ENCODE assay signal across 19 cellular contexts in genomic region chr7:70303780-70304179, GRCh38.
DNase-seq lines count a peak whose midpoint lies in the region; ATAC-seq and TF ChIP-seq lines count a peak whose summit lies in the region.
"Had no signal": no experiment of that assay in that cellular context is flagged by ENCODE, and none has a peak within 500 bp of the region (broad histone marks: within the 10 kb centered on the region; RNA-seq: fewer than 3 reads in every experiment).

No MANE protein-coding gene starts in this region.

- peak overlapping the region; percentile 15 for H3K4me3 Mint-ChIP-seq in activated naive CD8-positive, alpha-beta T cell treated with anti-CD3 and anti-CD28 coated beads, Interleukin-2, amount 10 ng/mL, durations not matched to agents 7 days and 5 days
- H3K4me3 Mint-ChIP-seq in activated naive CD8-positive, alpha-beta T cell treated with anti-CD3 and anti-CD28 coated beads, Interleukin-2, amount 50 U/mL, for 24 hours = no peak overlapping the region
- no peak overlapping the region for H3K4me3 Mint-ChIP-seq in activated CD4-positive, alpha-beta memory T cell treated with anti-CD3 and anti-CD28 coated beads, Interleukin-2, amount 10 ng/mL, durations not matched to agents 7 days and 5 days
- H3K4me3 Mint-ChIP-seq: CD4-positive, CD25-positive, alpha-beta regulatory T cell had no signal

- H3K27me3 Mint-ChIP-seq in activated naive CD8-positive, alpha-beta T cell treated with anti-CD3 and anti-CD28 coated beads, Interleukin-2, amount 10 ng/mL, durations not matched to agents 7 days and 5 days = peaks cover 8% of the 10 kb centered on the region
- no peaks in the 10 kb centered on the region for H3K27me3 Mint-ChIP-seq in activated naive CD8-positive, alpha-beta T cell treated with anti-CD3 and anti-CD28 coated beads, Interleukin-2, amount 50 U/mL, for 24 hours
- no peaks in the 10 kb centered on the region for H3K27me3 Mint-ChIP-seq in activated CD4-positive, alpha-beta memory T cell treated with anti-CD3 and anti-CD28 coated beads, Interleukin-2, amount 10 ng/mL, durations not matched to agents 7 days and 5 days
- H3K27me3 Mint-ChIP-seq: CD4-positive, CD25-positive, alpha-beta regulatory T cell had no signal

- H3K9ac ChIP-seq in Loucy (ENCODE audit: low read depth, low read length, poor library complexity, severe bottlenecking) = no peak overlapping the region

- peaks cover 63% of the 10 kb centered on the region for H3K4me1 ChIP-seq in Loucy (ENCODE audit: insufficient read depth, low read length, poor library complexity, severe bottlenecking)

- no peaks in the 10 kb centered on the region for H3K36me3 ChIP-seq in Loucy (ENCODE audit: insufficient read depth, low read length)

- peaks cover 3% of the 10 kb centered on the region for H3K9me3 Mint-ChIP-seq in activated naive CD8-positive, alpha-beta T cell treated with anti-CD3 and anti-CD28 coated beads, Interleukin-2, amount 10 ng/mL, durations not matched to agents 7 days and 5 days
- H3K9me3 Mint-ChIP-seq in activated naive CD8-positive, alpha-beta T cell treated with anti-CD3 and anti-CD28 coated beads, Interleukin-2, amount 50 U/mL, for 24 hours = no peaks in the 10 kb centered on the region
- no peaks in the 10 kb centered on the region for H3K9me3 Mint-ChIP-seq in activated CD4-positive, alpha-beta memory T cell treated with anti-CD3 and anti-CD28 coated beads, Interleukin-2, amount 10 ng/mL, durations not matched to agents 7 days and 5 days

- no peaks in the 10 kb centered on the region for H3K27me3 ChIP-seq in Loucy (ENCODE audit: insufficient read depth, low read length, poor library complexity, severe bottlenecking)

- H3K4me2 ChIP-seq in Loucy (ENCODE audit: low read depth, low read length, poor library complexity, severe bottlenecking) = peak overlapping the region; percentile 35

- H3F3A ChIP-seq in Loucy (ENCODE audit: low read depth) = peaks cover 15% of the 10 kb centered on the region

- ATAC-seq in activated naive CD8-positive, alpha-beta T cell treated with anti-CD3 and anti-CD28 coated beads, Interleukin-2, amount 10 ng/mL, durations not matched to agents 7 days and 5 days (ENCODE audit: low read depth) = no peak
- no peak for ATAC-seq in activated naive CD8-positive, alpha-beta T cell treated with anti-CD3 and anti-CD28 coated beads, Interleukin-2, amount 50 U/mL, for 24 hours
- ATAC-seq in HG02938 (IDR thresholded peaks at IDR 0.05; ENCODE audit: unreplicated experiment) = no peak
- no peak for ATAC-seq in GM18870 (IDR thresholded peaks at IDR 0.05; ENCODE audit: unreplicated experiment)
- ATAC-seq: PC-3 had no signal

- peak; percentile 5; the same call in 1 of the 2 replicates for TF ChIP-seq CTCF in Loucy (conservative IDR thresholded peaks at IDR 0.05; ENCODE audit: low read length)

- no peak for DNase-seq in activated naive CD8-positive, alpha-beta T cell treated with anti-CD3 and anti-CD28 coated beads, Interleukin-2, amount 10 ng/mL, durations not matched to agents 7 days and 5 days
- no peak for DNase-seq in activated naive CD8-positive, alpha-beta T cell treated with anti-CD3 and anti-CD28 coated beads, Interleukin-2, amount 50 U/mL, for 24 hours
- DNase-seq in foreskin melanocyte = peak; percentile 56
- DNase-seq in activated CD4-positive, alpha-beta memory T cell treated with anti-CD3 and anti-CD28 coated beads, Interleukin-2, amount 10 ng/mL, durations not matched to agents 7 days and 5 days = no peak
- DNase-seq in NOMO-1 treated with dmso at 0.1 percent for 144 hours (lab: John Stamatoyannopoulos, UW; ENCODE audit: unreplicated experiment) = no peak
- DNase-seq: 8988T; CD4-positive, CD25-positive, alpha-beta regulatory T cell; COR-L47; DMS 273 treated with DMSO at 0.1 percent for 48 hours; DND-41; NCI-H1436; NCI-H1930; NCI-H226; NCI-H524; PC-3; SIG-M5 had no signal

- H3K9me3 ChIP-seq in Loucy (ENCODE audit: insufficient read depth, low read depth, low read length) = no peaks in the 10 kb centered on the region

- POLR2A ChIA-PET in activated naive CD8-positive, alpha-beta T cell treated with anti-CD3 and anti-CD28 coated beads, Interleukin-2, amount 10 ng/mL, durations not matched to agents 7 days and 5 days (lab: Charles Lee) = no interaction called here
- POLR2A ChIA-PET in activated CD4-positive, alpha-beta memory T cell treated with anti-CD3 and anti-CD28 coated beads, Interleukin-2, amount 10 ng/mL, durations not matched to agents 7 days and 5 days (lab: Charles Lee) = no interaction called here

- CTCF ChIA-PET in activated CD4-positive, alpha-beta memory T cell treated with anti-CD3 and anti-CD28 coated beads, Interleukin-2, amount 10 ng/mL, durations not matched to agents 7 days and 5 days (lab: Charles Lee) = no interaction called here

- H4K20me1 ChIP-seq in Loucy (ENCODE audit: insufficient read depth, low read length, poor library complexity, severe bottlenecking) = no peaks in the 10 kb centered on the region

- no peaks in the 10 kb centered on the region for H3K9me2 ChIP-seq in Loucy (replicated peaks; ENCODE audit: low read depth, low read length)

- H3K4me1 Mint-ChIP-seq in activated naive CD8-positive, alpha-beta T cell treated with anti-CD3 and anti-CD28 coated beads, Interleukin-2, amount 10 ng/mL, durations not matched to agents 7 days and 5 days = peaks cover 20% of the 10 kb centered on the region
- peaks cover 22% of the 10 kb centered on the region for H3K4me1 Mint-ChIP-seq in activated naive CD8-positive, alpha-beta T cell treated with anti-CD3 and anti-CD28 coated beads, Interleukin-2, amount 50 U/mL, for 24 hours
- peaks cover 24% of the 10 kb centered on the region for H3K4me1 Mint-ChIP-seq in activated CD4-positive, alpha-beta memory T cell treated with anti-CD3 and anti-CD28 coated beads, Interleukin-2, amount 10 ng/mL, durations not matched to agents 7 days and 5 days

- no peak overlapping the region for H3K4me3 ChIP-seq in Loucy (ENCODE audit: low read length, poor library complexity, severe bottlenecking)

- no peaks in the 10 kb centered on the region for H3K36me3 Mint-ChIP-seq in activated naive CD8-positive, alpha-beta T cell treated with anti-CD3 and anti-CD28 coated beads, Interleukin-2, amount 10 ng/mL, durations not matched to agents 7 days and 5 days
- no peaks in the 10 kb centered on the region for H3K36me3 Mint-ChIP-seq in activated naive CD8-positive, alpha-beta T cell treated with anti-CD3 and anti-CD28 coated beads, Interleukin-2, amount 50 U/mL, for 24 hours (ENCODE audit: low read depth)
- no peaks in the 10 kb centered on the region for H3K36me3 Mint-ChIP-seq in activated CD4-positive, alpha-beta memory T cell treated with anti-CD3 and anti-CD28 coated beads, Interleukin-2, amount 10 ng/mL, durations not matched to agents 7 days and 5 days (ENCODE audit: low read depth)

- peak overlapping the region; percentile 57 for H3K27ac Mint-ChIP-seq in activated naive CD8-positive, alpha-beta T cell treated with anti-CD3 and anti-CD28 coated beads, Interleukin-2, amount 10 ng/mL, durations not matched to agents 7 days and 5 days
- H3K27ac Mint-ChIP-seq in activated naive CD8-positive, alpha-beta T cell treated with anti-CD3 and anti-CD28 coated beads, Interleukin-2, amount 50 U/mL, for 24 hours = no peak overlapping the region
- no peak overlapping the region for H3K27ac Mint-ChIP-seq in activated CD4-positive, alpha-beta memory T cell treated with anti-CD3 and anti-CD28 coated beads, Interleukin-2, amount 10 ng/mL, durations not matched to agents 7 days and 5 days
- H3K27ac Mint-ChIP-seq: CD4-positive, CD25-positive, alpha-beta regulatory T cell had no signal

- no peak overlapping the region for H2AFZ ChIP-seq in Loucy (ENCODE audit: low read length)

- no peaks in the 10 kb centered on the region for H3K79me2 ChIP-seq in Loucy (ENCODE audit: insufficient read depth, low read length)
